ENCODE assay signal across 9 cellular contexts in the genomic region with DNA sequence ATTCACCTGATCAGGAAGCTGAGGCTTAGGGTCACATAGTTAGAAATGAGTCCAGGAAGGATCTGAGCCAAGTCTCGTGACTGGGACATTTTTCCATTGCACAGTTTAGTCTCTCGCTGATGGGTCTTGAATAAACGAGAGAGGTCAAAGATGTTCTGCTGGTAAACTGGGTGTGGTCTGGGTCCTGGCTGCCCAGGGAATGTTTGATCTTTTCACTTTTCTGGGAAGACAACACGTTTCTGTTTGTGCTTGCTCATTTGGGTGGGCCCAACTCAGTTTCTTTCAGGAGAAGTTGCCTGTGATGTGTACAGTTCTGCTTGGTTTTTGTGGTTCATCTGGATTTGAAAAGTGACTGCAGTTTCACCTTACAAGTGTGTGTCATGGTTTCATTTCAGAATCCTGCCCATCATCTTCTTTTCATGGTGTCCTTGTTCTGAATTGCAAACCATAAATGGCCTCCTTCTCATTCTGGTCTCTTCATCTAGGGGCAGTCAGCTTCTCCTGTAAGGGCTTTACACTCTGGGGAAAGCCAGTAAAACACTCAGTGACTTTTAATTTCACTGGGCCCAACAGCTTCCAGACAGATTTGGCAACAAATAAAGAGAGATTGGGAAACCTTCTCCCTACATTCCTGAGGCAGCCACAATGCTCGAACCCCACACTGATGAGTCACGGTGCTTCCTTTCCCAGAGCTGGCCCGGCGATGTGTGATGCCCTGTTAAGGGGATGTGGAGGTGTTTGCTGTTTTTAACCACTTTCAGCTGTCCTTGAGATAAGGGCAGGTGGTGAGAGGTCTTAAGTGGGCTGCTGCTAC. TPM values are rescaled to one million over a fixed set of nuclear protein-coding genes. Genes with fewer than 3 reads are reported as not detected.
DNase-seq lines count a peak whose midpoint lies in the region; ATAC-seq, FAIRE-seq and TF ChIP-seq lines count a peak whose summit lies in the region.
"Had no signal": no experiment of that assay in that cellular context is flagged by ENCODE, and none has a peak within 500 bp of the region (broad histone marks: within the 10 kb centered on the region; RNA-seq: fewer than 3 reads in every experiment).

No MANE protein-coding gene starts in this region.

- TF ChIP-seq EP300 in A549 (IDR thresholded peaks at IDR 0.05), result no peak

- H3K4me3 Mint-ChIP-seq in astrocyte (ENCODE audit: unreplicated experiment), result no peak overlapping the region
- no peak overlapping the region for H3K4me3 Mint-ChIP-seq in glutamatergic neuron (ENCODE audit: unreplicated experiment)
- H3K4me3 Mint-ChIP-seq: brain had no signal

- no peak for FAIRE-seq in A549 (lab: Jason Lieb, UNC)
- FAIRE-seq in astrocyte (lab: Jason Lieb, UNC), result no peak

- H3K4me1 Mint-ChIP-seq in astrocyte (ENCODE audit: low read depth, unreplicated experiment) (peaks cover 39% of the 10 kb centered on the region), glutamatergic neuron (ENCODE audit: low read depth, unreplicated experiment) (no peaks in the 10 kb centered on the region)

- no peaks in the 10 kb centered on the region for H3K36me3 Mint-ChIP-seq in astrocyte (ENCODE audit: low read depth, unreplicated experiment)
- peaks cover 5% of the 10 kb centered on the region for H3K36me3 Mint-ChIP-seq in glutamatergic neuron (ENCODE audit: unreplicated experiment)
- H3K36me3 Mint-ChIP-seq: brain had no signal

- H3K27me3 ChIP-seq in astrocyte (ENCODE audit: insufficient read depth, low read length) (no peaks in the 10 kb centered on the region), lung (ENCODE audit: control insufficient read depth, insufficient read depth) (no peaks in the 10 kb centered on the region), BE2C (no peaks in the 10 kb centered on the region)

- ATAC-seq in A549, result peak; percentile 90 to 94
- peak; percentile 83 for ATAC-seq in GM19395 (IDR thresholded peaks at IDR 0.05; ENCODE audit: unreplicated experiment)
- ATAC-seq in lung (ENCODE audit: insufficient read depth, low FRiP score), result peak; percentile 89

- TF ChIP-seq RAD21 in A549 (conservative IDR thresholded peaks at IDR 0.05 in 1 of 2, IDR thresholded peaks at IDR 0.05 in 1 of 2), result no peak

- H3K4me2 ChIP-seq in A549, result peak overlapping the region; percentile 73
- H3K4me2 ChIP-seq in astrocyte (ENCODE audit: low read length), result peak overlapping the region; percentile 67

- peak overlapping the region; percentile 3 for H2AFZ ChIP-seq in astrocyte (ENCODE audit: low read depth, low read length)

- 12% methylated on average over 7 of the region's 8 CpGs for WGBS in A549 (ENCODE audit: missing lambda C conversion rate)
- WGBS in lung, 2 donors, result 9 to 13% methylated on average over 8 of the region's 8 CpGs

- CTCF ChIA-PET in A549 (lab: Yijun Ruan, JAX), result interaction anchor here (1.1 to 1.3 kb wide), 2 partner anchors 38 to 68 kb away, joined by 3 to 4 read pairs; a partner anchor contains a TSS

- peak overlapping the region; percentile 85 for H3K27ac Mint-ChIP-seq in astrocyte (ENCODE audit: unreplicated experiment)
- H3K27ac Mint-ChIP-seq in glutamatergic neuron (ENCODE audit: unreplicated experiment), result no peak overlapping the region

- H3K79me2 ChIP-seq in astrocyte (ENCODE audit: insufficient read depth, low read length), result no peaks in the 10 kb centered on the region

- peak overlapping the region; percentile 76 to 83 for H3K27ac ChIP-seq in A549
- peak overlapping the region; percentile 81 for H3K27ac ChIP-seq in astrocyte (ENCODE audit: low read depth, low read length)
- peak overlapping the region in 1 of 2 donors; percentile 91 for H3K27ac ChIP-seq in lung (ENCODE audit: low read depth in 1 of 2, low read length in 1 of 2)

- no peak for TF ChIP-seq POLR2A in A549 (IDR thresholded peaks at IDR 0.05; ENCODE audit: low read length)

- DNase-seq in A549 (ENCODE audit: low read depth in 1 of 2, low spot score in 1 of 2) (peak; percentile 29 to 66), HPDE6-E6E7 (ENCODE audit: extremely low spot score) (peak; percentile 85), astrocyte (ENCODE audit: low read depth) (peak; percentile 97), lung (ENCODE audit: low spot score) (peak; percentile 87), glutamatergic neuron (no peak), BE2C (no peak), putamen (ENCODE audit: low spot score) (no peak)

- peak overlapping the region; percentile 65 for H3K9ac ChIP-seq in astrocyte (ENCODE audit: low read length)

- POLR2A ChIA-PET in A549 (lab: Yijun Ruan, JAX), result interaction anchor here (1.3 kb wide), 1 partner anchor 38 kb away, joined by 5 read pairs; a partner anchor contains a TSS

- H3K27me3 Mint-ChIP-seq in astrocyte (ENCODE audit: low read depth, unreplicated experiment), result no peaks in the 10 kb centered on the region
- peaks cover 3% of the 10 kb centered on the region for H3K27me3 Mint-ChIP-seq in glutamatergic neuron (ENCODE audit: unreplicated experiment)

- no peaks in the 10 kb centered on the region for H3K9me3 Mint-ChIP-seq in astrocyte (ENCODE audit: unreplicated experiment)
- no peaks in the 10 kb centered on the region for H3K9me3 Mint-ChIP-seq in glutamatergic neuron (ENCODE audit: unreplicated experiment)

- H3K9me3 ChIP-seq in A549, result no peaks in the 10 kb centered on the region
- H3K9me3 ChIP-seq in astrocyte (ENCODE audit: insufficient read depth, low read depth, low read length), result no peaks in the 10 kb centered on the region
- peaks cover 0 to 2% of the 10 kb centered on the region in 2 donors for H3K9me3 ChIP-seq in lung (ENCODE audit: control insufficient read depth in 2 of 2, insufficient read depth in 1 of 2, low read length in 1 of 2)
- H3K9me3 ChIP-seq in BE2C, result no peaks in the 10 kb centered on the region

- H3K4me1 ChIP-seq in A549 (peaks cover 26% of the 10 kb centered on the region), astrocyte (ENCODE audit: insufficient read depth, low read length) (peaks cover 35% of the 10 kb centered on the region), lung (ENCODE audit: control insufficient read depth in 2 of 2, insufficient read depth in 2 of 2, low read length in 2 of 2) (peaks cover 0 to 6% of the 10 kb centered on the region in 2 donors), BE2C (no peaks in the 10 kb centered on the region)

- TF ChIP-seq CTCF in A549 (IDR thresholded peaks at IDR 0.05) (no peak), astrocyte (IDR thresholded peaks at IDR 0.05; ENCODE audit: insufficient read depth, low read depth, low read length) (no peak), lung (IDR thresholded peaks at IDR 0.05; ENCODE audit: control extremely low read depth, extremely low read depth) (no peak), glutamatergic neuron (IDR thresholded peaks at IDR 0.05; ENCODE audit: partially characterized antibody, unreplicated experiment) (no peak), BE2C (IDR thresholded peaks at IDR 0.05; ENCODE audit: low read depth, low read length) (no peak)

- no peak overlapping the region for H3K4me3 ChIP-seq in A549
- H3K4me3 ChIP-seq in astrocyte (ENCODE audit: insufficient read depth, low read depth, low read length), result peak overlapping the region; percentile 2
- no peak overlapping the region for H3K4me3 ChIP-seq in lung
- H3K4me3 ChIP-seq in BE2C (ENCODE audit: low read depth, low read length), result no peak overlapping the region

- no peaks in the 10 kb centered on the region for H4K20me1 ChIP-seq in astrocyte (ENCODE audit: insufficient read depth, low read length)

- H3K36me3 ChIP-seq in astrocyte (ENCODE audit: insufficient read depth, low read length), result no peaks in the 10 kb centered on the region
- H3K36me3 ChIP-seq in lung (ENCODE audit: control insufficient read depth in 2 of 2, insufficient read depth in 2 of 2, low read length in 2 of 2), result no peaks in the 10 kb centered on the region
- H3K36me3 ChIP-seq in BE2C, result no peaks in the 10 kb centered on the region

TF ChIP-seq in A549, 52 proteins besides CTCF, POLR2A, EP300 and RAD21 (continues in another document):
- TF ChIP-seq, protein P1, sequence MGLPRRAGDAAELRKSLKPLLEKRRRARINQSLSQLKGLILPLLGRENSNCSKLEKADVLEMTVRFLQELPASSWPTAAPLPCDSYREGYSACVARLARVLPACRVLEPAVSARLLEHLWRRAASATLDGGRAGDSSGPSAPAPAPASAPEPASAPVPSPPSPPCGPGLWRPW (IDR thresholded peaks at IDR 0.05), result no peak
- no peak for TF ChIP-seq FOXS1 (CRISPR knock-in tag; IDR thresholded peaks at IDR 0.05)
- no peak for TF ChIP-seq EHF (CRISPR knock-in tag; IDR thresholded peaks at IDR 0.05)
- TF ChIP-seq NPAS2 (CRISPR knock-in tag; IDR thresholded peaks at IDR 0.05; ENCODE audit: borderline replicate concordance), result no peak
- TF ChIP-seq ZC3H11A (IDR thresholded peaks at IDR 0.05), result no peak
- TF ChIP-seq, protein P2, sequence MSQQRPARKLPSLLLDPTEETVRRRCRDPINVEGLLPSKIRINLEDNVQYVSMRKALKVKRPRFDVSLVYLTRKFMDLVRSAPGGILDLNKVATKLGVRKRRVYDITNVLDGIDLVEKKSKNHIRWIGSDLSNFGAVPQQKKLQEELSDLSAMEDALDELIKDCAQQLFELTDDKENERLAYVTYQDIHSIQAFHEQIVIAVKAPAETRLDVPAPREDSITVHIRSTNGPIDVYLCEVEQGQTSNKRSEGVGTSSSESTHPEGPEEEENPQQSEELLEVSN (IDR thresholded peaks at IDR 0.05; ENCODE audit: borderline replicate concordance, low read depth), result no peak
- TF ChIP-seq ZSCAN20 (CRISPR knock-in tag; IDR thresholded peaks at IDR 0.05), result no peak
- TF ChIP-seq MAZ (IDR thresholded peaks at IDR 0.05; ENCODE audit: borderline replicate concordance, low read depth, low read length), result no peak

RNA-seq across cellular contexts. Expression of a gene that starts 7.2 kb away (rescaled TPM):
- polyA plus RNA-seq in A549 (2011; rRNA removed) (not detected in 2 replicates), A549 (2017; fragmentation: RNase III; extraction: RNeasy Plus Mini Kit Qiagen cat#74134 plus additional on column Dnase treatment) (not detected in 3 replicates), lung (100 to 1,000 TPM; 140 to 204 TPM)
- not detected in 2 replicates for polyA plus RNA-seq in A549 (2012; cell fraction: cytosol; rRNA removed)
- polyA plus RNA-seq in A549 (2012; cell fraction: nucleus; rRNA removed), result not detected in 2 replicates
- not detected in 2 replicates for polyA minus RNA-seq in A549 (2011; rRNA and poly(A)+ RNA removed)
- total RNA-seq in astrocyte (0.87 and 3.0 TPM in 2 replicates), lung (100 to 1,000 TPM in 1 of 2 donors, 10 to 100 TPM in 1; 55.5 to 187 TPM), glutamatergic neuron (ENCODE audit: unreplicated experiment) (not detected)
- not detected for polyA plus RNA-seq in BE2C (2012; ENCODE audit: insufficient read depth, insufficient read length, low read depth)

RNA-seq across cellular contexts. Expression of a gene that starts 37.8 kb away (rescaled TPM):
- 17.3 and 18.0 TPM in 2 replicates for polyA plus RNA-seq in A549 (2011; rRNA removed)
- 3.3 and 4.1 TPM in 2 replicates for polyA plus RNA-seq in A549 (2012; cell fraction: cytosol; rRNA removed)
- polyA plus RNA-seq in A549 (2012; cell fraction: nucleus; rRNA removed), result 2.7 and 3.8 TPM in 2 replicates
- polyA plus RNA-seq in A549 (2017; fragmentation: RNase III; extraction: RNeasy Plus Mini Kit Qiagen cat#74134 plus additional on column Dnase treatment), result 11.7 to 14.6 TPM (median 14.0 TPM) in 3 replicates
- 3.8 and 6.0 TPM in 2 replicates for polyA minus RNA-seq in A549 (2011; rRNA and poly(A)+ RNA removed)
- total RNA-seq in astrocyte, result 5.1 and 6.0 TPM in 2 replicates
- 10 to 100 TPM; 28.3 to 52.1 TPM for total RNA-seq in lung
- polyA plus RNA-seq in lung, result 10 to 100 TPM; 13.2 to 18.2 TPM
- total RNA-seq in glutamatergic neuron (ENCODE audit: unreplicated experiment), result 5.9 TPM
- 7.5 TPM for polyA plus RNA-seq in BE2C (2012; ENCODE audit: insufficient read depth, insufficient read length, low read depth)

Comparison
In these comparisons a context has a peak if more than half of its experiments do, and no peak if none do; other contexts are left out.
1. DNase-seq: peak in A549 (2 of 2), HPDE6-E6E7 (single experiment), astrocyte (single experiment) and lung (single experiment); none in glutamatergic neuron (single experiment), BE2C (single experiment) and putamen (single experiment).
2. RNA of a gene that starts 7.2 kb away (total RNA-seq): 55.5 to 187 TPM in lung; 0.87 to 3.0 TPM in astrocyte and not detected in glutamatergic neuron (single experiment); every median in the first group is over 10 times any median in the second.
3. Peak in every context shown above with its lines, with median percentiles within 50 percentile points of each other: ATAC-seq.